Comparison of ENCODE assay signal across 8 cellular contexts in genomic region chr1:25800538-25801377, GRCh38. TPM values are rescaled to one million over a fixed set of nuclear protein-coding genes. Genes with fewer than 3 reads are reported as not detected.
A peak's percentile ranks its signal among the peaks of the same experiment; 100 is the strongest.
DNase-seq lines count a peak whose midpoint lies in the region; ATAC-seq and TF ChIP-seq lines count a peak whose summit lies in the region.

No MANE protein-coding gene starts in this region.

- H3K36me3 Mint-ChIP-seq in IgD-negative memory B cell, result no peaks in the 10 kb centered on the region
- H3K36me3 Mint-ChIP-seq in chondrocyte (ENCODE audit: low read depth), result no peaks in the 10 kb centered on the region

- no peaks in the 10 kb centered on the region for H3K36me3 ChIP-seq in mucosa of stomach (ENCODE audit: control insufficient read depth, insufficient read depth, low read length)

- TF ChIP-seq CTCF in AG09309 (IDR thresholded peaks at IDR 0.05; ENCODE audit: control insufficient read depth, insufficient read depth, low read depth, low read length, missing control alignments), result no peak
- TF ChIP-seq CTCF in chondrocyte (IDR thresholded peaks at IDR 0.05), result no peak

- no peaks in the 10 kb centered on the region for H3K27me3 ChIP-seq in mucosa of stomach (ENCODE audit: control insufficient read depth, insufficient read depth, low read length)

- H3K27ac Mint-ChIP-seq in IgD-negative memory B cell, result no peak overlapping the region
- H3K27ac Mint-ChIP-seq in chondrocyte (ENCODE audit: unreplicated experiment), result peak overlapping the region; percentile 68

- H3K4me1 Mint-ChIP-seq in IgD-negative memory B cell (peaks cover 14 to 27% (median 14%) of the 10 kb centered on the region in 3 donors), chondrocyte (ENCODE audit: low read depth) (peaks cover 51% of the 10 kb centered on the region)

- H3K27me3 Mint-ChIP-seq in IgD-negative memory B cell, result peaks cover 3% of the 10 kb centered on the region
- H3K27me3 Mint-ChIP-seq in chondrocyte (ENCODE audit: low read depth), result no peaks in the 10 kb centered on the region

- peaks cover 0 to 1% (median 0%) of the 10 kb centered on the region in 3 donors for H3K9me3 Mint-ChIP-seq in IgD-negative memory B cell
- H3K9me3 Mint-ChIP-seq in chondrocyte (ENCODE audit: low read depth), result no peaks in the 10 kb centered on the region

- H3K4me3 ChIP-seq in AG09309 (ENCODE audit: control insufficient read depth, low read depth, low read length) (peak overlapping the region; percentile 45), mucosa of stomach (ENCODE audit: low read length) (no peak overlapping the region)

- no peaks in the 10 kb centered on the region for H3K9me3 ChIP-seq in mucosa of stomach (ENCODE audit: control insufficient read depth, low read length)

- no peak for DNase-seq in AG09309 (ENCODE audit: low read depth)
- DNase-seq in chondrocyte (ENCODE audit: low spot score), result no peak
- DNase-seq in COR-L47 (lab: John Stamatoyannopoulos, UW), result no peak
- no peak for DNase-seq in activated effector memory CD4-positive, alpha-beta T cell treated with Interleukin-2 at 50 U/mL for 16 hours

- no peak for ATAC-seq in HG02884 (IDR thresholded peaks at IDR 0.05; ENCODE audit: unreplicated experiment)
- ATAC-seq in GM18519 (IDR thresholded peaks at IDR 0.05; ENCODE audit: low FRiP score, unreplicated experiment), result no peak

- peak overlapping the region; percentile 71 to 90 (median 83) for H3K4me3 Mint-ChIP-seq in IgD-negative memory B cell
- H3K4me3 Mint-ChIP-seq in chondrocyte (ENCODE audit: unreplicated experiment), result peak overlapping the region; percentile 86

- peak overlapping the region; percentile 81 for H3K9ac ChIP-seq in mucosa of stomach (ENCODE audit: low read length)

- H3K4me1 ChIP-seq in mucosa of stomach (ENCODE audit: control insufficient read depth, insufficient read depth, low read length), result peaks cover 27% of the 10 kb centered on the region

RNA-seq across cellular contexts. Expression of gene SELENON, which starts 0.8 kb away (rescaled TPM):
- polyA plus RNA-seq in IgD-negative memory B cell, result 1.2 TPM
- total RNA-seq in chondrocyte, result 77.0 to 99.5 TPM (median 95.7 TPM) in 3 replicates

RNA-seq across cellular contexts. Expression of gene MTFR1L, which starts 19.0 kb away (rescaled TPM):
- 39.6 TPM for polyA plus RNA-seq in IgD-negative memory B cell
- total RNA-seq in chondrocyte, result 51.2 to 67.1 TPM (median 51.2 TPM) in 3 replicates

RNA-seq across cellular contexts. Expression of gene AUNIP, which starts 58.5 kb away (rescaled TPM):
- not detected for polyA plus RNA-seq in IgD-negative memory B cell
- 0.80 to 2.9 TPM (median 1.2 TPM) in 3 replicates for total RNA-seq in chondrocyte
